21 cellular contexts compared by ENCODE assay signal in the genomic region with DNA sequence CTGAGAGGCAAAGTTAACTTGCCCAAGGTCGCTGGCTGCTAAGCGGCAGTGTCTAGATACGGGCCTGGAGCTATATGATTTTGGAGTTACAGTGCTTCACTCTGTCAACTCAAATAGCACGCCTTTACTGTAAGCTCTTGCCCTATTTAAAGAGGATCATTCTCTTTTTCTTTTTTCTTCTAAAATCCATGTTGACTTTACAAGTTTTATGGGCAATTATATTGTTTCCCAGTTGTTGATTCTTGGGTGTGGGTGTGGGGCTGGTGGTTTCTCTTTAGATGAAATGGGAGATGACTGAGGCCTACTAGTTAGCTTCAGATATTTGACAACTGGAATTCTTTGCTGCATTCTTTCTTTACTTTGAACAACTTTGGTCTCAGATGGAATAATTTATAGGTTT.
"Had no signal": no experiment of that assay in that cellular context is flagged by ENCODE, and none has a peak within 500 bp of the region (broad histone marks: within the 10 kb centered on the region; RNA-seq: fewer than 3 reads in every experiment).

No MANE protein-coding gene starts in this region.

- DNase-seq: dermis blood vessel endothelial cell; esophagus squamous epithelium; foreskin fibroblast; glutamatergic neuron; immature natural killer cell; left ventricle myocardium superior; mesenchymal stem cell; naive thymus-derived CD8-positive, alpha-beta T cell; ovary; right cardiac atrium; stimulated activated CD4-positive, alpha-beta T cell treated with anti-CD3 and anti-CD28 coated beads, Interleukin-4, amount 100 ng/mL, for 1 hour; stimulated activated CD8-positive, alpha-beta memory T cell treated with anti-CD3 and anti-CD28 coated beads, Interleukin-4, amount 100 ng/mL, for 48 hours; stimulated activated naive CD8-positive, alpha-beta T cell treated with anti-CD3 and anti-CD28 coated beads, Interleukin-15, Interleukin-2, amounts not matched to agents 100 U/mL and 50 U/mL, for 24 hours; tibial artery; upper lobe of left lung had no signal

- H3K27ac ChIP-seq: esophagus squamous epithelium, gastroesophageal sphincter, neutrophil, ovary, tibial artery, upper lobe of left lung, vagina had no signal

- H3K4me3 Mint-ChIP-seq: immature natural killer cell; naive thymus-derived CD8-positive, alpha-beta T cell; stimulated activated effector memory CD8-positive, alpha-beta T cell treated with anti-CD3 and anti-CD28 coated beads, Interleukin-12 subunit alpha, Interleukin-12 subunit beta, amount 100 ng/mL, for 72 hours had no signal

- ATAC-seq: gastroesophageal sphincter; left ventricle myocardium superior; naive thymus-derived CD8-positive, alpha-beta T cell; right cardiac atrium; stimulated activated effector memory CD8-positive, alpha-beta T cell treated with anti-CD3 and anti-CD28 coated beads, Interleukin-12 subunit alpha, Interleukin-12 subunit beta, amount 100 ng/mL, for 72 hours; stimulated activated naive CD8-positive, alpha-beta T cell treated with anti-CD3 and anti-CD28 coated beads, Interleukin-15, Interleukin-2, amounts not matched to agents 100 U/mL and 50 U/mL, for 24 hours had no signal

- H3K36me3 ChIP-seq: esophagus squamous epithelium, gastroesophageal sphincter, neutrophil, ovary, upper lobe of left lung, vagina had no signal

- H3K4me2 ChIP-seq: smooth muscle cell had no signal

- H3K27me3 ChIP-seq: esophagus squamous epithelium, gastroesophageal sphincter, neutrophil, ovary, tibial artery, upper lobe of left lung, vagina had no signal

- H3K36me3 Mint-ChIP-seq: stimulated activated effector memory CD8-positive, alpha-beta T cell treated with anti-CD3 and anti-CD28 coated beads, Interleukin-12 subunit alpha, Interleukin-12 subunit beta, amount 100 ng/mL, for 72 hours had no signal

- H3K9me3 ChIP-seq: esophagus squamous epithelium, gastroesophageal sphincter, neutrophil, ovary, tibial artery, vagina had no signal

- H3K27ac Mint-ChIP-seq: immature natural killer cell; naive thymus-derived CD8-positive, alpha-beta T cell; stimulated activated effector memory CD8-positive, alpha-beta T cell treated with anti-CD3 and anti-CD28 coated beads, Interleukin-12 subunit alpha, Interleukin-12 subunit beta, amount 100 ng/mL, for 72 hours had no signal

- H3K4me1 ChIP-seq: esophagus squamous epithelium, gastroesophageal sphincter, tibial artery, upper lobe of left lung, vagina had no signal

- H3K4me3 ChIP-seq: esophagus squamous epithelium, gastroesophageal sphincter, lung, ovary, smooth muscle cell, tibial artery, upper lobe of left lung, vagina had no signal

- H3K4me1 Mint-ChIP-seq: immature natural killer cell; stimulated activated effector memory CD8-positive, alpha-beta T cell treated with anti-CD3 and anti-CD28 coated beads, Interleukin-12 subunit alpha, Interleukin-12 subunit beta, amount 100 ng/mL, for 72 hours had no signal
